Comparison of ENCODE assay signal across 19 cellular contexts in the genomic region with DNA sequence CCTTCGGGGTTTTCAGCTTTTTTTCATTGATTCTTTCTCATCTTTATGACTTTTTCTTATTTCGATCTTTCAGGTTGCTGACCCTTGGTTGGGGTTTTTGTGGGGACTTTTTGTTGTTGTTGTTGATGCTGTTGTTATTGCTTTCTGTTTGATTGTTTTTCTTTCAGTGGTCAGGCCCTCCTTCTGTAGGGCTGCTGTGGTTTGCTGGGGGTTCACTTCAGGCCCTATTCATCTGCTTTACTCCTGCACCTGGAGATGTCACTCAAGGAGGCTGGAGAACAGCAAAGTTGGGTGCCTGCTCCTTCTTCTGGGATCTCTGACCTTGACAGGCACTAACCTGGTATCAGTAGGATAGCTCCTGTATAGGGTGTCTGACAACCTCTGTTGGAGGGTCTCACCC.
"Had no signal": no experiment of that assay in that cellular context is flagged by ENCODE, and none has a peak within 500 bp of the region (broad histone marks: within the 10 kb centered on the region; RNA-seq: fewer than 3 reads in every experiment).

No MANE protein-coding gene starts in this region.

- H3K9me3 ChIP-seq: colonic mucosa, gastrocnemius medialis, mucosa of descending colon, ovary, suprapubic skin, thyroid gland had no signal

- H3K9ac ChIP-seq: neural progenitor cell had no signal

- H2AFZ ChIP-seq: neural progenitor cell had no signal

- H3K36me3 ChIP-seq: colonic mucosa, gastrocnemius medialis, heart right ventricle, neural progenitor cell, ovary, suprapubic skin, thyroid gland had no signal

- H3K4me3 ChIP-seq: colonic mucosa, gastrocnemius medialis, heart right ventricle, mucosa of descending colon, neural progenitor cell, ovary, smooth muscle cell, suprapubic skin, thyroid gland had no signal

- H3K4me1 ChIP-seq: colonic mucosa, gastrocnemius medialis, neural progenitor cell, suprapubic skin, thyroid gland had no signal

- ATAC-seq: esophagus mucosa; gastrocnemius medialis; heart right ventricle; mucosa of descending colon; natural killer cell treated with Interleukin-12 subunit alpha and Interleukin-12 subunit beta and Interleukin-15 and Interleukin-18, amount 100 ng/mL, for 72 hours; right cardiac atrium had no signal

- H3K4me2 ChIP-seq: neural progenitor cell, smooth muscle cell had no signal

- H3K27me3 ChIP-seq: colonic mucosa, gastrocnemius medialis, heart right ventricle, neural progenitor cell, ovary, suprapubic skin, thyroid gland had no signal

- H3K27ac ChIP-seq: colonic mucosa, gastrocnemius medialis, heart right ventricle, neural progenitor cell, ovary, suprapubic skin, thyroid gland had no signal

- DNase-seq: colonic mucosa; dermis blood vessel endothelial cell; effector CD4-positive, alpha-beta T cell; gastrocnemius medialis; heart right ventricle; hypothalamus; kidney glomerular epithelial cell; mucosa of descending colon; nucleus accumbens; ovary; stimulated activated CD4-positive, alpha-beta T cell treated with anti-CD3 and anti-CD28 coated beads, Interleukin-2, amount 100 ng/mL, for 48 hours; stimulated activated naive CD4-positive, alpha-beta T cell treated with Interleukin-2 at 50 U/mL for 16 hours; thyroid gland had no signal
